20 cellular contexts compared by ENCODE assay signal in the genomic region with DNA sequence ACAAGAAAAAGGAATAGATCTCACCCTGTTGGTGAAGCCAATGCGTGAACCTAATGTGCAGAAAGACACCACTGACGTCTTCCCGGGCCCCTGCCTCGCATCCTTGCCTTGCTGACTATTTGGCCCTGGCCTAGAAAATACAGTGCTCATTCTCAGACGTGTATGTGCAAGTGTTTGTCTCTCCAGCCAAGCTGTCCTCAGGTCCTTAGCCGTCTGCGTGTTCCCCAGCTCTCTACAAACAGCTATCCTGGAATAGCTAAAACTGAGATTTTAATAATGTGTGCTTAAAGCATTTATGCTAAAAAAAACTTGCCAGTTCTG. TPM values are rescaled to one million over a fixed set of nuclear protein-coding genes. Genes with fewer than 3 reads are reported as not detected.
A peak's percentile ranks its signal among the peaks of the same experiment; 100 is the strongest.
DNase-seq lines count a peak whose midpoint lies in the region; ATAC-seq and TF ChIP-seq lines count a peak whose summit lies in the region.
"Had no signal": no experiment of that assay in that cellular context is flagged by ENCODE, and none has a peak within 500 bp of the region (broad histone marks: within the 10 kb centered on the region; RNA-seq: fewer than 3 reads in every experiment).

No MANE protein-coding gene starts in this region.

- CTCF ChIA-PET in activated CD8-positive, alpha-beta T cell treated with anti-CD3 and anti-CD28 coated beads for 36 hours (lab: Charles Lee): no interaction called here

- POLR2A ChIA-PET in activated CD8-positive, alpha-beta T cell treated with anti-CD3 and anti-CD28 coated beads for 36 hours (lab: Charles Lee): interaction anchor here (0.6 kb wide), 1 partner anchor 185 kb away, joined by 3 read pairs; no protein-coding TSS in a partner anchor

- H3K79me2 ChIP-seq in DND-41 (ENCODE audit: insufficient read depth, low read length): no peaks in the 10 kb centered on the region

- ATAC-seq in DND-41 (ENCODE audit: insufficient read depth, low read depth) (no peak), right cardiac atrium (no peak), GM21526 (IDR thresholded peaks at IDR 0.05; ENCODE audit: low FRiP score, unreplicated experiment) (no peak), HG03097 (IDR thresholded peaks at IDR 0.05; ENCODE audit: low FRiP score, unreplicated experiment) (no peak)
- ATAC-seq in activated CD8-positive, alpha-beta T cell treated with anti-CD3 and anti-CD28 coated beads for 36 hours: no peak
- ATAC-seq: activated T-cell treated with anti-CD3 and anti-CD28 coated beads, Interleukin-2, amount 50 U/mL, for 72 hours had no signal

- no peaks in the 10 kb centered on the region for H3K36me3 ChIP-seq in DND-41 (ENCODE audit: insufficient read depth, low read length)
- H3K36me3 ChIP-seq in rectal smooth muscle tissue (ENCODE audit: control insufficient read depth, insufficient read depth, low read length): no peaks in the 10 kb centered on the region

- H3K9me3 ChIP-seq in DND-41 (ENCODE audit: insufficient read depth, low read length, severe bottlenecking): no peaks in the 10 kb centered on the region
- no peaks in the 10 kb centered on the region for H3K9me3 ChIP-seq in right cardiac atrium (ENCODE audit: control insufficient read depth, low read length)
- H3K9me3 ChIP-seq: psoas muscle, testis had no signal

- no peaks in the 10 kb centered on the region for H3K27me3 ChIP-seq in DND-41 (ENCODE audit: insufficient read depth, low read length, poor library complexity)
- H3K27me3 ChIP-seq in right cardiac atrium (ENCODE audit: control insufficient read depth, insufficient read depth): no peaks in the 10 kb centered on the region
- H3K27me3 ChIP-seq in rectal smooth muscle tissue (ENCODE audit: control insufficient read depth, insufficient read depth, low read length): no peaks in the 10 kb centered on the region
- H3K27me3 ChIP-seq: testis had no signal

- H3K27me3 Mint-ChIP-seq in activated CD8-positive, alpha-beta T cell treated with anti-CD3 and anti-CD28 coated beads for 36 hours: no peaks in the 10 kb centered on the region
- H3K27me3 Mint-ChIP-seq: activated naive CD8-positive, alpha-beta T cell treated with anti-CD3 and anti-CD28 coated beads for 36 hours; CD4-positive, alpha-beta memory T cell had no signal

- WGBS in right cardiac atrium: 71% methylated on average over 7 of the region's 7 CpGs

- no peak for DNase-seq in DND-41
- peak; percentile 31 for DNase-seq in astrocyte of the hippocampus (ENCODE audit: low read depth, low spot score)
- no peak for DNase-seq in right cardiac atrium
- DNase-seq in activated CD8-positive, alpha-beta T cell treated with anti-CD3 and anti-CD28 coated beads for 36 hours: no peak
- DNase-seq in NOMO-1 (lab: John Stamatoyannopoulos, UW; ENCODE audit: unreplicated experiment in 2 of 2): no peak
- DNase-seq: activated CD4-positive, alpha-beta T cell treated with anti-CD3 and anti-CD28 coated beads for 1 hour; activated naive CD8-positive, alpha-beta T cell treated with anti-CD3 and anti-CD28 coated beads for 36 hours; activated T-cell treated with anti-CD3 and anti-CD28 coated beads, Interleukin-2, amount 50 U/mL, for 72 hours; CD4-positive, alpha-beta memory T cell; effector CD8-positive, alpha-beta T cell; immature natural killer cell; NCI-H1930; NCI-H446 treated with DMSO at 0.1 percent for 48 hours; psoas muscle; SW 1271 had no signal

- no peaks in the 10 kb centered on the region for H3K4me1 Mint-ChIP-seq in activated CD8-positive, alpha-beta T cell treated with anti-CD3 and anti-CD28 coated beads for 36 hours (ENCODE audit: low read depth)
- H3K4me1 Mint-ChIP-seq: activated naive CD8-positive, alpha-beta T cell treated with anti-CD3 and anti-CD28 coated beads for 36 hours; CD4-positive, alpha-beta memory T cell; immature natural killer cell had no signal

- intact Hi-C loops in right cardiac atrium (cut with DNase I): no loop called here
- intact Hi-C loops in activated CD8-positive, alpha-beta T cell treated with anti-CD3 and anti-CD28 coated beads for 36 hours (cut with micrococcal nuclease): no loop called here

- H3K9me3 Mint-ChIP-seq in activated CD8-positive, alpha-beta T cell treated with anti-CD3 and anti-CD28 coated beads for 36 hours: no peaks in the 10 kb centered on the region
- H3K9me3 Mint-ChIP-seq: activated naive CD8-positive, alpha-beta T cell treated with anti-CD3 and anti-CD28 coated beads for 36 hours; activated T-cell treated with anti-CD3 and anti-CD28 coated beads, Interleukin-2, amount 50 U/mL, for 72 hours; CD4-positive, alpha-beta memory T cell; immature natural killer cell had no signal

- H3K4me2 ChIP-seq in DND-41 (ENCODE audit: insufficient read depth, low read length): no peak overlapping the region

- no peak overlapping the region for H3K27ac Mint-ChIP-seq in activated CD8-positive, alpha-beta T cell treated with anti-CD3 and anti-CD28 coated beads for 36 hours
- H3K27ac Mint-ChIP-seq: activated naive CD8-positive, alpha-beta T cell treated with anti-CD3 and anti-CD28 coated beads for 36 hours; activated T-cell treated with anti-CD3 and anti-CD28 coated beads, Interleukin-2, amount 50 U/mL, for 72 hours; CD4-positive, alpha-beta memory T cell had no signal

- H3K27ac ChIP-seq in DND-41 (ENCODE audit: low read length): 0 out of 2 replicates have a peak overlapping the region, but pooled peaks have one; percentile 16
- peak overlapping the region; percentile 63 for H3K27ac ChIP-seq in right cardiac atrium (ENCODE audit: low read length)
- peak overlapping the region; percentile 90 for H3K27ac ChIP-seq in rectal smooth muscle tissue (ENCODE audit: low read depth, low read length)
- H3K27ac ChIP-seq: psoas muscle, RWPE1, testis had no signal

- no peaks in the 10 kb centered on the region for H3K4me1 ChIP-seq in DND-41 (ENCODE audit: insufficient read depth, low read length)
- peaks cover 13% of the 10 kb centered on the region for H3K4me1 ChIP-seq in right cardiac atrium (ENCODE audit: control insufficient read depth, insufficient read depth, low read length)
- H3K4me1 ChIP-seq in rectal smooth muscle tissue (ENCODE audit: control insufficient read depth, insufficient read depth, low read length): peaks cover 19% of the 10 kb centered on the region

- H3K4me3 ChIP-seq in DND-41 (ENCODE audit: low read depth in 1 of 2, low read length in 2 of 2): no peak overlapping the region
- H3K4me3 ChIP-seq in right cardiac atrium (ENCODE audit: low read length): no peak overlapping the region
- no peak overlapping the region for H3K4me3 ChIP-seq in rectal smooth muscle tissue (ENCODE audit: low read length)
- H3K4me3 ChIP-seq: psoas muscle, testis had no signal

- no peak overlapping the region for H2AFZ ChIP-seq in DND-41 (ENCODE audit: low read depth, low read length)

- no peaks in the 10 kb centered on the region for H3K36me3 Mint-ChIP-seq in activated CD8-positive, alpha-beta T cell treated with anti-CD3 and anti-CD28 coated beads for 36 hours (ENCODE audit: low read depth)
- H3K36me3 Mint-ChIP-seq: activated naive CD8-positive, alpha-beta T cell treated with anti-CD3 and anti-CD28 coated beads for 36 hours; CD4-positive, alpha-beta memory T cell; immature natural killer cell had no signal

- no peak for TF ChIP-seq CTCF in DND-41 (IDR thresholded peaks at IDR 0.05; ENCODE audit: borderline replicate concordance, extremely low read depth, low read length, poor library complexity, severe bottlenecking)
- no peak for TF ChIP-seq CTCF in activated CD8-positive, alpha-beta T cell treated with anti-CD3 and anti-CD28 coated beads for 36 hours (IDR thresholded peaks at IDR 0.05)

- H3K4me3 Mint-ChIP-seq in activated CD8-positive, alpha-beta T cell treated with anti-CD3 and anti-CD28 coated beads for 36 hours: no peak overlapping the region
- H3K4me3 Mint-ChIP-seq: activated naive CD8-positive, alpha-beta T cell treated with anti-CD3 and anti-CD28 coated beads for 36 hours; activated T-cell treated with anti-CD3 and anti-CD28 coated beads, Interleukin-2, amount 50 U/mL, for 72 hours; CD4-positive, alpha-beta memory T cell; immature natural killer cell had no signal

- H3K9ac ChIP-seq in DND-41 (ENCODE audit: low read depth, low read length) (no peak overlapping the region), rectal smooth muscle tissue (ENCODE audit: low read length) (no peak overlapping the region)

- H4K20me1 ChIP-seq in DND-41 (ENCODE audit: insufficient read depth, low read length): no peaks in the 10 kb centered on the region

RNA-seq across cellular contexts. Expression of gene IRF2BP2, which starts 55.9 kb away (rescaled TPM):
- total RNA-seq in right cardiac atrium: 100 to 1,000 TPM in 3 of 4 donors, 10 to 100 TPM in 1; 92.3 to 123 (median 108) TPM
- 69.3 TPM for polyA plus RNA-seq in right cardiac atrium
- 100 to 1,000 TPM; 148 to 155 TPM for total RNA-seq in activated CD8-positive, alpha-beta T cell treated with anti-CD3 and anti-CD28 coated beads for 36 hours

Comparison
In these comparisons a context has a peak if more than half of its experiments do, and no peak if none do; other contexts are left out.
1. H3K27ac ChIP-seq: peak in every context shown above with its lines; median percentile 90 in rectal smooth muscle tissue; 63 in right cardiac atrium; 16 in DND-41.